In genomic region chr2:25132296-25132630, GRCh38 we compare ENCODE assay signal across 1 cellular context.
TF ChIP-seq lines count a peak whose summit lies in the region.

No MANE protein-coding gene starts in this region.

TF ChIP-seq in GM23338, 12 proteins besides CTCF, POLR2A, EP300 and RAD21 (continued from another document):
- TF ChIP-seq ZNF462 (CRISPR knock-in tag; IDR thresholded peaks at IDR 0.05): no peak
- TF ChIP-seq REST (IDR thresholded peaks at IDR 0.05; ENCODE audit: unreplicated experiment): no peak
- TF ChIP-seq, protein P1, sequence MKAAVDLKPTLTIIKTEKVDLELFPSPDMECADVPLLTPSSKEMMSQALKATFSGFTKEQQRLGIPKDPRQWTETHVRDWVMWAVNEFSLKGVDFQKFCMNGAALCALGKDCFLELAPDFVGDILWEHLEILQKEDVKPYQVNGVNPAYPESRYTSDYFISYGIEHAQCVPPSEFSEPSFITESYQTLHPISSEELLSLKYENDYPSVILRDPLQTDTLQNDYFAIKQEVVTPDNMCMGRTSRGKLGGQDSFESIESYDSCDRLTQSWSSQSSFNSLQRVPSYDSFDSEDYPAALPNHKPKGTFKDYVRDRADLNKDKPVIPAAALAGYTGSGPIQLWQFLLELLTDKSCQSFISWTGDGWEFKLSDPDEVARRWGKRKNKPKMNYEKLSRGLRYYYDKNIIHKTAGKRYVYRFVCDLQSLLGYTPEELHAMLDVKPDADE (IDR thresholded peaks at IDR 0.05): no peak
- TF ChIP-seq POLR2AphosphoS5 (IDR thresholded peaks at IDR 0.05; ENCODE audit: low read depth): no peak
- no peak for TF ChIP-seq NANOG (IDR thresholded peaks at IDR 0.05; ENCODE audit: borderline replicate concordance)
- no peak for TF ChIP-seq STAT1 (IDR thresholded peaks at IDR 0.05; ENCODE audit: unreplicated experiment)
- TF ChIP-seq ZNF114 (CRISPR knock-in tag; IDR thresholded peaks at IDR 0.05): no peak
- TF ChIP-seq CREB1 (CRISPR knock-in tag; IDR thresholded peaks at IDR 0.05; ENCODE audit: low read depth): no peak
